In the genomic region with DNA sequence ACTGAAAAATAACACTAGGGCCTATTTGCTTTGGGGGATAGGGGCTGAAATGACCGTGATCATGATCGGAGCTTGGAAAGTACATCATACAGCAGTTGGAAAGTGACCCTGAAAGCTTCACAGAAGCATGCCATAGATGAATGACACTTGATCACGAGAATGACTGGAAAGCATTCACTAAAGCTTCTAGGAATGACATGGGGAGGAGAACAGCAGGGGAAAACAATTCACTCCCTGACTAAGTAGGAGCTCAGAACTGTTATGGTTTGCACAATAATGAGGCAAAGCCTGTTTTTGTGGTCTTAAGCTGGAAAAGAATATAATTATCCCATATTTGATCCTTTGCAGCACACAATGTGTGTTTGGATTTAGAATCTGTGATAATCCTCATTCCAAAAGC, we compare ENCODE assay signal across 24 cellular contexts.
DNase-seq lines count a peak whose midpoint lies in the region; ATAC-seq, FAIRE-seq and TF ChIP-seq lines count a peak whose summit lies in the region.
"Had no signal": no experiment of that assay in that cellular context is flagged by ENCODE, and none has a peak within 500 bp of the region (broad histone marks: within the 10 kb centered on the region; RNA-seq: fewer than 3 reads in every experiment).

No MANE protein-coding gene starts in this region.

- H3K14ac ChIP-seq in neuronal stem cell (ENCODE audit: low read length): no peak overlapping the region

- TF ChIP-seq CTCF in brain (conservative IDR thresholded peaks at IDR 0.05) (no peak), HepG2 (CRISPR knock-in tag; IDR thresholded peaks at IDR 0.05) (no peak), SK-N-SH (IDR thresholded peaks at IDR 0.05) (no peak)

- no peak overlapping the region for H2BK15ac ChIP-seq in neuronal stem cell (ENCODE audit: low read length)

- no peak overlapping the region for H3K18ac ChIP-seq in neuronal stem cell (ENCODE audit: low read length)

- H3K9me2 ChIP-seq in Karpas-422 (replicated peaks; ENCODE audit: insufficient read depth, low read length) (no peaks in the 10 kb centered on the region), SK-N-SH (0 out of 2 replicates have a peak, but pooled peaks cover 4% of the 10 kb centered on the region)

- H3K9ac ChIP-seq in Karpas-422 (ENCODE audit: low read length): no peak overlapping the region
- H3K9ac ChIP-seq in neuronal stem cell (ENCODE audit: low read depth, low read length, poor library complexity): no peak overlapping the region
- no peak overlapping the region for H3K9ac ChIP-seq in HepG2 (ENCODE audit: insufficient read depth, low read depth, low read length)
- H3K9ac ChIP-seq in SK-N-SH: no peak overlapping the region
- H3K9ac ChIP-seq: BLaER1 treated with 17β-estradiol and CSF1 and Interleukin-3, amounts not matched to agents 10 nM and 100 nM had no signal

- H2AK5ac ChIP-seq in neuronal stem cell (ENCODE audit: low read depth, low read length): no peak overlapping the region

- H3K4me3 Mint-ChIP-seq in brain: no peak overlapping the region
- H3K4me3 Mint-ChIP-seq: CD14-positive monocyte; CD4-positive, alpha-beta T cell; CD8-positive, alpha-beta memory T cell had no signal

- H3K27ac Mint-ChIP-seq in brain: peak overlapping the region in 3 of 5 experiments; percentile 13 to 71 (median 57)
- H3K27ac Mint-ChIP-seq: CD14-positive monocyte; CD4-positive, alpha-beta T cell; CD8-positive, alpha-beta memory T cell had no signal

- no peak overlapping the region for H4K91ac ChIP-seq in neuronal stem cell (ENCODE audit: low read depth, low read length, poor library complexity)

- no peaks in the 10 kb centered on the region for H3K9me3 ChIP-seq in Karpas-422 (ENCODE audit: low read length)
- no peaks in the 10 kb centered on the region for H3K9me3 ChIP-seq in neuronal stem cell (replicated peaks in 1 of 2; ENCODE audit: control insufficient read depth in 2 of 2, insufficient read depth in 1 of 2, low read depth in 1 of 2, low read length in 2 of 2)
- no peaks in the 10 kb centered on the region; the same call in none of the 2 replicates for H3K9me3 ChIP-seq in HepG2 (ENCODE audit: low read length)
- H3K9me3 ChIP-seq in SK-N-SH: no peaks in the 10 kb centered on the region
- H3K9me3 ChIP-seq: A549; BE2C; BLaER1 treated with 17β-estradiol and CSF1 and Interleukin-3, amounts not matched to agents 10 nM and 100 nM; HAP-1 had no signal

- no peak overlapping the region for H3K4ac ChIP-seq in neuronal stem cell (ENCODE audit: low read length)

- H3K27ac ChIP-seq in Karpas-422 (ENCODE audit: low read length) (no peak overlapping the region), neuronal stem cell (replicated peaks; ENCODE audit: low read length) (no peak overlapping the region), HepG2 (ENCODE audit: extremely low read length, insufficient read depth, low read length) (no peak overlapping the region), SK-N-SH (ENCODE audit: low read depth in 2 of 2, low read length in 1 of 2) (no peak overlapping the region)
- H3K27ac ChIP-seq: A549; BLaER1 treated with 17β-estradiol and CSF1 and Interleukin-3, amounts not matched to agents 10 nM and 100 nM had no signal

- FAIRE-seq in HepG2 (lab: Jason Lieb, UNC): no peak
- FAIRE-seq: A549, G401.6, GM12892, H54 had no signal

- H3K36me3 Mint-ChIP-seq in brain: no peaks in the 10 kb centered on the region
- H3K36me3 Mint-ChIP-seq: CD14-positive monocyte; CD8-positive, alpha-beta memory T cell had no signal

- CTCF ChIA-PET in HepG2 (lab: Yijun Ruan, JAX; ENCODE audit: low intra/inter-chr PET ratio, low total read pairs): no interaction called here
- CTCF ChIA-PET in SK-N-SH (lab: Yijun Ruan, JAX): no interaction called here

- no peak for TF ChIP-seq POLR2A in HepG2 (IDR thresholded peaks at IDR 0.05; ENCODE audit: insufficient read depth in 1 of 2, low read depth in 2 of 2, low read length in 2 of 2)

- peak; percentile 32 for DNase-seq in D341Med (ENCODE audit: low spot score)
- no peak for DNase-seq in Karpas-422
- no peak for DNase-seq in neuronal stem cell (ENCODE audit: low spot score)
- DNase-seq in activated T-cell treated with anti-CD3 and anti-CD28 coated beads, Interleukin-2, amount 50 U/mL, for 1 hour: no peak
- DNase-seq in anterior cingulate cortex (lab: John Stamatoyannopoulos, UW): no peak
- DNase-seq in HepG2 (ENCODE audit: low spot score): no peak
- DNase-seq in SK-N-SH: no peak
- DNase-seq: 8988T; ACHN; AML-193; BE2C; CD4-positive, alpha-beta T cell; CD8-positive, alpha-beta memory T cell; DMS153; DND-41; GOT3 had no signal

- H3K79me1 ChIP-seq in neuronal stem cell (ENCODE audit: low read depth, low read length): no peaks in the 10 kb centered on the region

- H3K4me3 ChIP-seq in Karpas-422 (ENCODE audit: low read length) (no peak overlapping the region), neuronal stem cell (ENCODE audit: low read length in 2 of 2) (no peak overlapping the region), HepG2 (replicated peaks in 1 of 3; ENCODE audit: insufficient read depth in 1 of 3, low read depth in 2 of 3, low read length in 3 of 3) (no peak overlapping the region), SK-N-SH (ENCODE audit: low read depth in 2 of 2, low read length in 1 of 2) (no peak overlapping the region)
- H3K4me3 ChIP-seq: A549; BLaER1 treated with 17β-estradiol and CSF1 and Interleukin-3, amounts not matched to agents 10 nM and 100 nM; HAP-1 had no signal

- H3F3A ChIP-seq in SK-N-SH (replicated peaks; ENCODE audit: insufficient read depth): no peaks in the 10 kb centered on the region

- H4K8ac ChIP-seq in neuronal stem cell (ENCODE audit: low read depth, low read length): no peak overlapping the region

- peaks cover 14% of the 10 kb centered on the region for H3K4me1 Mint-ChIP-seq in brain
- H3K4me1 Mint-ChIP-seq: CD14-positive monocyte; CD8-positive, alpha-beta memory T cell had no signal

- H3K27me3 ChIP-seq in Karpas-422 (ENCODE audit: low read length) (no peaks in the 10 kb centered on the region), neuronal stem cell (ENCODE audit: control insufficient read depth in 3 of 3, insufficient read depth in 3 of 3, low read depth in 1 of 3, low read length in 3 of 3) (no peaks in the 10 kb centered on the region), HepG2 (ENCODE audit: control insufficient read depth in 1 of 2, insufficient read depth in 2 of 2, low read length in 2 of 2) (no peaks in the 10 kb centered on the region), SK-N-SH (ENCODE audit: insufficient read depth) (no peaks in the 10 kb centered on the region)
- H3K27me3 ChIP-seq: BE2C; BLaER1 treated with 17β-estradiol and CSF1 and Interleukin-3, amounts not matched to agents 10 nM and 100 nM had no signal

- H2BK12ac ChIP-seq in neuronal stem cell (ENCODE audit: low read length): no peak overlapping the region

- no peak for TF ChIP-seq EP300 in HepG2 (IDR thresholded peaks at IDR 0.05; ENCODE audit: low read depth in 2 of 2, low read length in 2 of 2)
- no peak for TF ChIP-seq EP300 in HepG2 (CRISPR knock-in tag; IDR thresholded peaks at IDR 0.05; ENCODE audit: borderline replicate concordance)
- TF ChIP-seq EP300 in SK-N-SH (IDR thresholded peaks at IDR 0.05; ENCODE audit: borderline replicate concordance in 1 of 2, low read depth in 1 of 2, low read length in 1 of 2): no peak

- H2BK120ac ChIP-seq in neuronal stem cell (ENCODE audit: low read depth, low read length): no peak overlapping the region

- H2BK5ac ChIP-seq in neuronal stem cell (ENCODE audit: low read length): no peak overlapping the region

- H3K36me3 ChIP-seq in Karpas-422 (ENCODE audit: insufficient read depth, low read length) (no peaks in the 10 kb centered on the region), neuronal stem cell (replicated peaks in 1 of 2; ENCODE audit: control insufficient read depth in 2 of 2, insufficient read depth in 2 of 2, low read length in 2 of 2) (no peaks in the 10 kb centered on the region), HepG2 (replicated peaks in 1 of 2; ENCODE audit: control insufficient read depth in 1 of 2, insufficient read depth in 2 of 2, low read length in 2 of 2) (no peaks in the 10 kb centered on the region), SK-N-SH (replicated peaks in 1 of 2; ENCODE audit: control insufficient read depth in 1 of 2, insufficient read depth in 2 of 2, low read length in 1 of 2) (no peaks in the 10 kb centered on the region)
- H3K36me3 ChIP-seq: BE2C; BLaER1 treated with 17β-estradiol and CSF1 and Interleukin-3, amounts not matched to agents 10 nM and 100 nM; HAP-1 had no signal

- H3K4me1 ChIP-seq in Karpas-422 (ENCODE audit: low read length): no peaks in the 10 kb centered on the region
- peaks cover 3 to 6% of the 10 kb centered on the region in 2 donors for H3K4me1 ChIP-seq in neuronal stem cell (ENCODE audit: control insufficient read depth in 2 of 2, insufficient read depth in 1 of 2, low read depth in 1 of 2, low read length in 2 of 2)
- no peaks in the 10 kb centered on the region for H3K4me1 ChIP-seq in HepG2 (ENCODE audit: insufficient read depth, low read length)
- no peaks in the 10 kb centered on the region for H3K4me1 ChIP-seq in SK-N-SH (ENCODE audit: control insufficient read depth in 1 of 2, insufficient read depth in 2 of 2, low read depth in 1 of 2, low read length in 1 of 2)
- H3K4me1 ChIP-seq: A549, BE2C, HAP-1 had no signal

- H3K4me2 ChIP-seq in Karpas-422 (ENCODE audit: low read depth, low read length, poor library complexity, severe bottlenecking) (no peak overlapping the region), neuronal stem cell (ENCODE audit: insufficient read depth, low read length, poor library complexity, severe bottlenecking) (no peak overlapping the region), HepG2 (ENCODE audit: low read depth, low read length) (no peak overlapping the region), SK-N-SH (no peak overlapping the region)
- H3K4me2 ChIP-seq: A549 had no signal

- H4K20me1 ChIP-seq in Karpas-422 (ENCODE audit: insufficient read depth, low read depth, low read length): no peaks in the 10 kb centered on the region
- no peaks in the 10 kb centered on the region for H4K20me1 ChIP-seq in HepG2 (ENCODE audit: insufficient read depth, low read length)
- no peaks in the 10 kb centered on the region for H4K20me1 ChIP-seq in SK-N-SH (ENCODE audit: insufficient read depth)
- H4K20me1 ChIP-seq: BLaER1 treated with 17β-estradiol and CSF1 and Interleukin-3, amounts not matched to agents 10 nM and 100 nM had no signal

- ATAC-seq in HepG2: no peak
- ATAC-seq: A549 had no signal

- in situ Hi-C loops in HepG2 (cut with HindIII; ENCODE audit: extremely low pct_ligation_motif_present, low pct_unique_long_range_greater_than_20kb): no loop called here

- TF ChIP-seq RAD21 in HepG2 (CRISPR knock-in tag; IDR thresholded peaks at IDR 0.05) (no peak), SK-N-SH (IDR thresholded peaks at IDR 0.05; ENCODE audit: low read length) (no peak)

- no peaks in the 10 kb centered on the region for H3K27me3 Mint-ChIP-seq in brain
- H3K27me3 Mint-ChIP-seq: CD4-positive, alpha-beta T cell had no signal

- WGBS in neuronal stem cell (ENCODE audit: extremely low coverage in 2 of 2, insufficient read length in 2 of 2, insufficient replicate concordance in 1 of 2), 2 donors: no CpG with 5 or more reads among the region's 3 CpGs
- 37% methylated on average over 3 of the region's 3 CpGs for WGBS in HepG2 (ENCODE audit: low lambda C conversion rate)
- 26% methylated on average over 3 of the region's 3 CpGs for WGBS in SK-N-SH (ENCODE audit: low lambda C conversion rate)

- BruUV-seq in HepG2 (replicated peaks; lab: Mats Ljungman, UMichigan): no TSS peak

- H3K9me3 Mint-ChIP-seq in brain: no peaks in the 10 kb centered on the region

- 0 out of 2 replicates have a peak overlapping the region, but pooled peaks have one; percentile 39 for H2AFZ ChIP-seq in Karpas-422 (ENCODE audit: low read length)
- H2AFZ ChIP-seq in neuronal stem cell (ENCODE audit: low read length): peak overlapping the region; percentile 42
- no peak overlapping the region for H2AFZ ChIP-seq in HepG2 (ENCODE audit: low read length)
- H2AFZ ChIP-seq in SK-N-SH (ENCODE audit: low read depth): no peak overlapping the region

- no peaks in the 10 kb centered on the region for H3K79me2 ChIP-seq in Karpas-422 (ENCODE audit: low read length)
- no peaks in the 10 kb centered on the region for H3K79me2 ChIP-seq in HepG2 (ENCODE audit: insufficient read depth, low read length)
- H3K79me2 ChIP-seq in SK-N-SH (ENCODE audit: insufficient read depth): no peaks in the 10 kb centered on the region

- POLR2A ChIA-PET in HepG2 (lab: Yijun Ruan, JAX): no interaction called here
- POLR2A ChIA-PET in SK-N-SH (lab: Yijun Ruan, JAX): no interaction called here

- intact Hi-C loops in HepG2 (cut with micrococcal nuclease; ENCODE audit: unreplicated experiment): no loop called here

- H3K23ac ChIP-seq in neuronal stem cell (ENCODE audit: low read depth, low read length, poor library complexity): no peak overlapping the region

Comparison
In these comparisons a context has a peak if more than half of its experiments do, and no peak if none do; other contexts are left out.
1. H2AFZ ChIP-seq: peak in Karpas-422 (single experiment) and neuronal stem cell (single experiment); none in HepG2 (single experiment) and SK-N-SH (single experiment).